ENCODE assay signal across 29 cellular contexts in the genomic region with DNA sequence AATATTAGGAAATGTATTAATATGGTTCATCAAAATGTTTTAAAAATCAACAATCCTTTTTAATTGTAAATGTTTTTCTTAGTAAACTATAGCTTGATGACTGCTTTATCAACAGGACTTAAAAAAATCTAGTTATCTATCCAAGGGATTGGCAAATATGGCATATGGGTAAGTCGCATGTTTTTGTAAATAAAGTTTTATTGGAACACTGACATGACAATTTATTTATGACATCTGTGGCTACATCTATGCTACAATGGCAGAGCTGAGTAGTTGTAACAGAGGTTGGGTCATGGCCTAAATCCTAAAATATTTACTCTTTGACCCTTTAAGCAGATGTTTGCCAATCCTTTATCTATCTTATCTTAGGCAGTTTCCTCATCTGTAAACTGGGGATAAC.
"Had no signal": no experiment of that assay in that cellular context is flagged by ENCODE, and none has a peak within 500 bp of the region (broad histone marks: within the 10 kb centered on the region; RNA-seq: fewer than 3 reads in every experiment).

No MANE protein-coding gene starts in this region.

- ATAC-seq: activated CD4-positive, alpha-beta T cell treated with anti-CD3 and anti-CD28 coated beads for 36 hours; activated CD8-positive, alpha-beta memory T cell treated with anti-CD3 and anti-CD28 coated beads, Interleukin-2, amount 10 ng/mL, durations not matched to agents 7 days and 5 days; activated CD8-positive, alpha-beta T cell treated with anti-CD3 and anti-CD28 coated beads, Interleukin-2, amount 10 ng/mL, durations not matched to agents 7 days and 5 days; activated naive CD8-positive, alpha-beta T cell treated with anti-CD3 and anti-CD28 coated beads, Interleukin-2, amount 50 U/mL, for 24 hours; body of pancreas; effector memory CD8-positive, alpha-beta T cell had no signal

- H3K36me3 ChIP-seq: adrenal gland, esophagus muscularis mucosa had no signal

- DNase-seq: activated CD4-positive, alpha-beta memory T cell treated with anti-CD3 and anti-CD28 coated beads for 36 hours; activated CD4-positive, alpha-beta T cell treated with anti-CD3 and anti-CD28 coated beads for 36 hours; activated CD4-positive, alpha-beta T cell treated with anti-CD3 and anti-CD28 coated beads, Interleukin-2, amount 10 ng/mL, durations not matched to agents 24 days and 14 days; activated CD4-positive, CD25-positive, alpha-beta regulatory T cell; activated CD4-positive, CD25-positive, alpha-beta regulatory T cell treated with anti-CD3 and anti-CD28 coated beads, Interleukin-2, amount 50 U/mL, for 72 hours; activated CD8-positive, alpha-beta memory T cell treated with anti-CD3 and anti-CD28 coated beads, Interleukin-2, amount 10 ng/mL, durations not matched to agents 7 days and 5 days; activated CD8-positive, alpha-beta memory T cell treated with anti-CD3 and anti-CD28 coated beads, Interleukin-2, amount 50 U/mL, for 4 hours; activated CD8-positive, alpha-beta T cell treated with anti-CD3 and anti-CD28 coated beads, Interleukin-2, amount 10 ng/mL, durations not matched to agents 7 days and 5 days; activated effector memory CD4-positive, alpha-beta T cell treated with anti-CD3 and anti-CD28 coated beads, Interleukin-2, amount 50 U/mL, for 16 hours; activated naive CD4-positive, alpha-beta T cell treated with anti-CD3 and anti-CD28 coated beads for 36 hours; activated naive CD8-positive, alpha-beta T cell treated with anti-CD3 and anti-CD28 coated beads for 36 hours; activated naive CD8-positive, alpha-beta T cell treated with anti-CD3 and anti-CD28 coated beads, Interleukin-2, amount 50 U/mL, for 24 hours; activated T-cell treated with anti-CD3 and anti-CD28 coated beads, Interleukin-2, amount 50 U/mL, for 1 hour; activated T-cell treated with anti-CD3 and anti-CD28 coated beads, Interleukin-2, amount 50 U/mL, for 48 hours; adrenal gland; amygdala; aorta; body of pancreas; caudate nucleus; cortex of kidney; dermis blood vessel endothelial cell; effector CD4-positive, alpha-beta T cell; effector memory CD8-positive, alpha-beta T cell; erythroblast; head of caudate nucleus; T-helper 2 cell had no signal

- H3K27me3 ChIP-seq: adrenal gland, body of pancreas, esophagus muscularis mucosa had no signal

- H3K27ac ChIP-seq: adrenal gland, body of pancreas, esophagus muscularis mucosa had no signal

- H3K4me3 ChIP-seq: adrenal gland, body of pancreas, esophagus muscularis mucosa had no signal

- H3K4me1 ChIP-seq: adrenal gland, body of pancreas, esophagus muscularis mucosa had no signal

- FAIRE-seq: colon, frontal cortex had no signal

- H3K9me3 ChIP-seq: adrenal gland, body of pancreas, esophagus muscularis mucosa had no signal
